8 cellular contexts compared by ENCODE assay signal in genomic region chr15:63157066-63157890, GRCh38. TPM values are rescaled to one million over a fixed set of nuclear protein-coding genes. Genes with fewer than 3 reads are reported as not detected.
DNase-seq lines count a peak whose midpoint lies in the region; ATAC-seq and TF ChIP-seq lines count a peak whose summit lies in the region.

RPS27L (minus strand) TSS chr15:63157477; CDS start chr15:63157405, 72 bp downstream.

- H3K4me3 Mint-ChIP-seq in activated T-helper 17 cell treated with anti-CD3 and anti-CD28 coated beads, Interleukin-2, amount 50 U/mL, for 72 hours: peak within 1 kb of the TSS; percentile 99
- peak within 1 kb of the TSS; percentile 99 for H3K4me3 Mint-ChIP-seq in natural killer cell

- ATAC-seq in activated T-helper 17 cell treated with anti-CD3 and anti-CD28 coated beads, Interleukin-2, amount 50 U/mL, for 72 hours (replicated peaks): peak; percentile 97
- peak; percentile 93 to 97 (median 94) for ATAC-seq in natural killer cell

- CTCF ChIA-PET in RWPE1 (lab: Yijun Ruan, JAX): interaction anchor here (1.1 to 1.3 kb wide), 2 partner anchors 34 to 245 kb away, joined by 6 read pairs; no protein-coding TSS in a partner anchor

- DNase-seq in EH (ENCODE audit: low read depth) (peak; percentile 94), H4 (ENCODE audit: low spot score) (peak; percentile 93), LoVo (ENCODE audit: low spot score) (peak; percentile 89), RWPE1 (ENCODE audit: low spot score) (peak; percentile 90), fibroblast of mammary gland (ENCODE audit: low read depth) (peak; percentile 93), natural killer cell (peak; percentile 80)
- DNase-seq in stimulated activated naive CD4-positive, alpha-beta T cell (lab: John Stamatoyannopoulos, UW): peak; percentile 75 to 87 (median 78)

- no peak for TF ChIP-seq CTCF in RWPE1 (conservative IDR thresholded peaks at IDR 0.05; ENCODE audit: low read depth)
- TF ChIP-seq CTCF in fibroblast of mammary gland (conservative IDR thresholded peaks at IDR 0.05; ENCODE audit: control insufficient read depth, insufficient read depth, low read depth, low read length): no peak
- no peak for TF ChIP-seq CTCF in natural killer cell (IDR thresholded peaks at IDR 0.05)

- H3K4me1 Mint-ChIP-seq in activated T-helper 17 cell treated with anti-CD3 and anti-CD28 coated beads, Interleukin-2, amount 50 U/mL, for 72 hours: peaks cover 11% of the 10 kb centered on the region
- H3K4me1 Mint-ChIP-seq in natural killer cell: peaks cover 14 to 15% of the 10 kb centered on the region in 2 donors

- H3K27me3 Mint-ChIP-seq in activated T-helper 17 cell treated with anti-CD3 and anti-CD28 coated beads, Interleukin-2, amount 50 U/mL, for 72 hours: no peaks in the 10 kb centered on the region
- H3K27me3 Mint-ChIP-seq in natural killer cell (ENCODE audit: low read depth in 2 of 2): no peaks in the 10 kb centered on the region

- H3K4me3 ChIP-seq in fibroblast of mammary gland (ENCODE audit: control insufficient read depth, low read depth, low read length): peak within 1 kb of the TSS; percentile 58

- peak within 1 kb of the TSS; percentile 98 for H3K27ac Mint-ChIP-seq in activated T-helper 17 cell treated with anti-CD3 and anti-CD28 coated beads, Interleukin-2, amount 50 U/mL, for 72 hours
- peak within 1 kb of the TSS; percentile 95 to 97 for H3K27ac Mint-ChIP-seq in natural killer cell

- no peaks in the 10 kb centered on the region for H3K9me3 Mint-ChIP-seq in activated T-helper 17 cell treated with anti-CD3 and anti-CD28 coated beads, Interleukin-2, amount 50 U/mL, for 72 hours
- H3K9me3 Mint-ChIP-seq in natural killer cell: no peaks in the 10 kb centered on the region

- POLR2A ChIA-PET in RWPE1 (lab: Yijun Ruan, JAX; ENCODE audit: low non-redundant PET): interaction anchor here (0.6 to 1.0 kb wide), 7 partner anchors 11 to 132 kb away, joined by 3 to 4 read pairs (median 3); partner anchors contain the start of gene APH1B

- intact Hi-C loops in natural killer cell (cut with micrococcal nuclease): loop anchor here (1.0 to 5.0 kb wide), 4 partner anchors 32 to 108 kb away; partner anchors contain the start of genes LACTB and RAB8B

- peak within 1 kb of the TSS; percentile 96 for H3K27ac ChIP-seq in RWPE1

- peaks cover 50% of the 10 kb centered on the region for H3K36me3 Mint-ChIP-seq in activated T-helper 17 cell treated with anti-CD3 and anti-CD28 coated beads, Interleukin-2, amount 50 U/mL, for 72 hours (ENCODE audit: low read depth)
- no peaks in the 10 kb centered on the region for H3K36me3 Mint-ChIP-seq in natural killer cell

RNA-seq across cellular contexts. Expression of gene RPS27L, which starts in this region (rescaled TPM):
- total RNA-seq in H4 (2014; rRNA removed; shearing (Covaris generic)): 73.3 and 148 TPM in 2 replicates
- total RNA-seq in activated T-helper 17 cell treated with anti-CD3 and anti-CD28 coated beads, Interleukin-2, amount 50 U/mL, for 72 hours: 100 to 1,000 TPM; 187 to 240 TPM
- total RNA-seq in natural killer cell: 10 to 100 TPM; 50.4 to 63.3 (median 52.2) TPM

Comparison
In these comparisons a context has a peak if more than half of its experiments do, and no peak if none do; other contexts are left out.
1. Peak in every context shown above with its lines: DNase-seq, ATAC-seq, H3K4me3 ChIP-seq and H3K27ac ChIP-seq.